Comparison of ENCODE assay signal across 25 cellular contexts in the genomic region with DNA sequence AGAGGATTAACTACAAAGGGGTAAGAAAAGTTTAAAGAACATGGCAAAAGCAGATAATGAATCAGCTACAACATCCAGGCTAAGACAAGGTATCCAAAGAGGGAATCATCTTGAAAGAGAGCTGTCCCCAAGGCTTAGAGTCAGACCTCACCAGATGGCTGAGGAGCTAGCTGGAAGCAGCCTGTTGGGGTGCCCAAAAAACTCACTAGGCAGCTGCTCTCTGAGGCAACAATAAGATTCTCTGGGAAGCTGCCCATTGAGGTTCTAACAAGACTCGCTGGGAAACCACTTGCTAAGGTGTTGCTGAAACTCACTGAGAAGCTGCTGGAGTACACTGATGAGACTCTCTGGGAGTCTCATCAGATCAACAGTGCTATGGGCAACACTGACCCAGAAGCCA.
"Had no signal": no experiment of that assay in that cellular context is flagged by ENCODE, and none has a peak within 500 bp of the region (broad histone marks: within the 10 kb centered on the region; RNA-seq: fewer than 3 reads in every experiment).

No MANE protein-coding gene starts in this region.

- H3K4me3 Mint-ChIP-seq: mesothelial cell of epicardium; naive thymus-derived CD4-positive, alpha-beta T cell had no signal

- H3K4me3 ChIP-seq: coronary artery, dorsolateral prefrontal cortex, esophagus squamous epithelium, gastrocnemius medialis, heart right ventricle, left lung, lower lobe of right lung, mucosa of descending colon had no signal

- H3K9me3 ChIP-seq: esophagus squamous epithelium, gastrocnemius medialis, heart right ventricle, left lung, lower lobe of right lung, mucosa of descending colon had no signal

- H3K9me3 Mint-ChIP-seq: mesothelial cell of epicardium had no signal

- H3K36me3 ChIP-seq: esophagus squamous epithelium, gastrocnemius medialis, heart right ventricle, left lung, lower lobe of right lung had no signal

- ATAC-seq: gastrocnemius medialis; heart right ventricle; left cardiac atrium; left lung; left ventricle myocardium superior; lower lobe of right lung; mucosa of descending colon; naive thymus-derived CD4-positive, alpha-beta T cell had no signal

- H3K4me1 ChIP-seq: esophagus squamous epithelium, gastrocnemius medialis, left lung, lower lobe of right lung had no signal

- H3K27ac Mint-ChIP-seq: mesothelial cell of epicardium; naive thymus-derived CD4-positive, alpha-beta T cell had no signal

- H3K27me3 ChIP-seq: dorsolateral prefrontal cortex, esophagus squamous epithelium, gastrocnemius medialis, heart right ventricle, left lung had no signal

- FAIRE-seq: colon, endothelial cell of umbilical vein, islet of Langerhans, keratinocyte had no signal

- DNase-seq: dermis blood vessel endothelial cell; effector CD4-positive, alpha-beta T cell; effector memory CD4-positive, alpha-beta T cell; esophagus squamous epithelium; foreskin fibroblast; foreskin melanocyte; gastrocnemius medialis; glutamatergic neuron; head of caudate nucleus; heart right ventricle; hippocampal formation; left cardiac atrium; left lung; left ventricle myocardium superior; lower lobe of right lung; mesenchymal stem cell; mucosa of descending colon; naive thymus-derived CD4-positive, alpha-beta T cell had no signal

- H3K27ac ChIP-seq: coronary artery, dorsolateral prefrontal cortex, esophagus squamous epithelium, gastrocnemius medialis, heart right ventricle, left lung, lower lobe of right lung had no signal

- H3K36me3 Mint-ChIP-seq: mesothelial cell of epicardium; naive thymus-derived CD4-positive, alpha-beta T cell had no signal

- H3K4me1 Mint-ChIP-seq: mesothelial cell of epicardium; naive thymus-derived CD4-positive, alpha-beta T cell had no signal
